In genomic region chr11:68353118-68353517, GRCh38 we compare ENCODE assay signal across 16 cellular contexts. TPM values are rescaled to one million over a fixed set of nuclear protein-coding genes. Genes with fewer than 3 reads are reported as not detected.
DNase-seq lines count a peak whose midpoint lies in the region; ATAC-seq, FAIRE-seq and TF ChIP-seq lines count a peak whose summit lies in the region.
"Had no signal": no experiment of that assay in that cellular context is flagged by ENCODE, and none has a peak within 500 bp of the region (broad histone marks: within the 10 kb centered on the region; RNA-seq: fewer than 3 reads in every experiment).

No MANE protein-coding gene starts in this region.

- peaks cover 34% of the 10 kb centered on the region for H3K4me1 ChIP-seq in A549
- peaks cover 49% of the 10 kb centered on the region for H3K4me1 ChIP-seq in Panc1 (ENCODE audit: control insufficient read depth, insufficient read depth, low read length)
- H3K4me1 ChIP-seq in kidney (ENCODE audit: control insufficient read depth in 1 of 2, insufficient read depth in 1 of 2, low read depth in 1 of 2, low read length in 2 of 2) = peaks cover 32% of the 10 kb centered on the region in 2 donors
- peaks cover 42% of the 10 kb centered on the region for H3K4me1 ChIP-seq in rectal smooth muscle tissue (ENCODE audit: control insufficient read depth, insufficient read depth, low read length)
- H3K4me1 ChIP-seq: HAP-1 had no signal

- no peak for TF ChIP-seq CTCF in A549 (IDR thresholded peaks at IDR 0.05)
- TF ChIP-seq CTCF in Panc1 (IDR thresholded peaks at IDR 0.05) = no peak
- no peak for TF ChIP-seq CTCF in kidney (IDR thresholded peaks at IDR 0.05; ENCODE audit: borderline replicate concordance, extremely low read depth, insufficient read depth)

- peak; percentile 8 to 30; a peak in 4 of 6 replicates for ATAC-seq in A549
- ATAC-seq in Panc1 = peak; percentile 57
- no peak for ATAC-seq in HG03196 (IDR thresholded peaks at IDR 0.05; ENCODE audit: unreplicated experiment)
- ATAC-seq in T-helper 17 cell = no peak
- ATAC-seq: mucosa of descending colon had no signal

- in situ Hi-C loops in Panc1 (cut with HindIII; ENCODE audit: low pct_unique_long_range_greater_than_20kb, low sequenced_read_pairs) = no loop called here

- H3K9me3 ChIP-seq in A549 (no peaks in the 10 kb centered on the region), Panc1 (ENCODE audit: control insufficient read depth, insufficient read depth, low read depth, low read length) (no peaks in the 10 kb centered on the region), kidney (ENCODE audit: control insufficient read depth in 1 of 2, low read length in 2 of 2) (no peaks in the 10 kb centered on the region), T-helper 17 cell (ENCODE audit: control insufficient read depth, low read length, poor library complexity, severe bottlenecking) (no peaks in the 10 kb centered on the region)
- H3K9me3 ChIP-seq: HAP-1, mucosa of descending colon had no signal

- H3K27me3 ChIP-seq in Panc1 (ENCODE audit: control insufficient read depth, insufficient read depth, low read length) (no peaks in the 10 kb centered on the region), rectal smooth muscle tissue (ENCODE audit: control insufficient read depth, insufficient read depth, low read length) (no peaks in the 10 kb centered on the region)

- intact Hi-C loops in Panc1 (cut with micrococcal nuclease; ENCODE audit: unreplicated experiment) = no loop called here
- intact Hi-C loops in kidney (cut with DNase I) = no loop called here

- CTCF ChIA-PET in A549 (lab: Yijun Ruan, JAX) (no interaction called here), Panc1 (lab: Charles Lee) (interaction anchor here (0.8 kb wide), 1 partner anchor 10 kb away, joined by 3 read pairs; no protein-coding TSS in a partner anchor)

- no peak for TF ChIP-seq POLR2A in A549 (IDR thresholded peaks at IDR 0.05; ENCODE audit: low read length)

- no peak for TF ChIP-seq EP300 in A549 (IDR thresholded peaks at IDR 0.05)

- no peak overlapping the region for H3K27ac Mint-ChIP-seq in T-helper 17 cell

- H3K36me3 ChIP-seq in Panc1 (ENCODE audit: control insufficient read depth, insufficient read depth, low read length) = no peaks in the 10 kb centered on the region
- H3K36me3 ChIP-seq in kidney (ENCODE audit: control insufficient read depth in 1 of 2, insufficient read depth in 2 of 2, low read length in 2 of 2) = no peaks in the 10 kb centered on the region
- no peaks in the 10 kb centered on the region for H3K36me3 ChIP-seq in rectal smooth muscle tissue (ENCODE audit: control insufficient read depth, insufficient read depth, low read length)

- DNase-seq in A549 (ENCODE audit: low read depth in 1 of 2, low spot score in 1 of 2) (peak; percentile 35), Panc1 (ENCODE audit: low read depth, low spot score) (no peak), kidney (no peak), NCI-H446 (lab: John Stamatoyannopoulos, UW) (no peak), T-helper 17 cell (no peak), CD1c-positive myeloid dendritic cell (ENCODE audit: extremely low spot score) (no peak)
- DNase-seq: KBM-7; mucosa of descending colon; NCI-H187; NCI-H526 treated with DMSO at 0.1 percent for 48 hours; RPMI8226; stimulated activated CD4-positive, alpha-beta T cell treated with anti-CD3 and anti-CD28 coated beads, Interleukin-4, amount 100 ng/mL, for 24 hours; T1000 had no signal

- H3K9ac ChIP-seq in kidney (ENCODE audit: low read length in 2 of 2) (no peak overlapping the region), rectal smooth muscle tissue (ENCODE audit: low read length) (no peak overlapping the region)

- BruUV-seq in Panc1 (replicated peaks; lab: Mats Ljungman, UMichigan) = no TSS peak

- no peak for FAIRE-seq in A549 (lab: Jason Lieb, UNC)
- no peak for FAIRE-seq in kidney (lab: Jason Lieb, UNC)

- TF ChIP-seq RAD21 in A549 (conservative IDR thresholded peaks at IDR 0.05 in 1 of 2, IDR thresholded peaks at IDR 0.05 in 1 of 2) = no peak

- no peaks in the 10 kb centered on the region for H3K27me3 Mint-ChIP-seq in T-helper 17 cell

- peak overlapping the region; percentile 80; the same call in 2 of the 3 replicates for H3K4me2 ChIP-seq in A549

- POLR2A ChIA-PET in A549 (lab: Yijun Ruan, JAX) = no interaction called here
- POLR2A ChIA-PET in Panc1 (lab: Charles Lee) = no interaction called here

- no peaks in the 10 kb centered on the region for H3K36me3 Mint-ChIP-seq in T-helper 17 cell (ENCODE audit: low read depth)

- H3K4me3 ChIP-seq in A549 (no peak overlapping the region), Panc1 (ENCODE audit: low read depth in 2 of 2, low read length in 2 of 2) (no peak overlapping the region), kidney (ENCODE audit: low read length in 2 of 2) (no peak overlapping the region), rectal smooth muscle tissue (ENCODE audit: low read length) (no peak overlapping the region)
- H3K4me3 ChIP-seq: HAP-1, mucosa of descending colon had no signal

- H3K4me1 Mint-ChIP-seq in T-helper 17 cell = peaks cover 4% of the 10 kb centered on the region

- peak overlapping the region; percentile 91 to 92 for H3K27ac ChIP-seq in A549
- H3K27ac ChIP-seq in Panc1 (ENCODE audit: low read length) = peak overlapping the region; percentile 95
- peak overlapping the region; percentile 83 to 87 for H3K27ac ChIP-seq in kidney (ENCODE audit: low read depth in 2 of 2, low read length in 2 of 2)
- H3K27ac ChIP-seq in rectal smooth muscle tissue (ENCODE audit: low read depth, low read length) = peak overlapping the region; percentile 92

- H3K4me3 Mint-ChIP-seq in T-helper 17 cell = no peak overlapping the region

- WGBS in A549 (ENCODE audit: missing lambda C conversion rate) = 92% methylated on average over 7 of the region's 7 CpGs

TF ChIP-seq in A549, 52 proteins besides CTCF, POLR2A, EP300 and RAD21 (continues in another document):
- TF ChIP-seq NR3C1 (IDR thresholded peaks at IDR 0.05) = no peak
- no peak for TF ChIP-seq TP53 (CRISPR knock-in tag; IDR thresholded peaks at IDR 0.05)
- TF ChIP-seq GATA3 (IDR thresholded peaks at IDR 0.05; ENCODE audit: borderline replicate concordance) = no peak
- no peak for TF ChIP-seq KDM5A (IDR thresholded peaks at IDR 0.05)
- no peak for TF ChIP-seq HES2 (IDR thresholded peaks at IDR 0.05)
- no peak for TF ChIP-seq JUN (IDR thresholded peaks at IDR 0.05)
- no peak for TF ChIP-seq USF2 (IDR thresholded peaks at IDR 0.05)
- TF ChIP-seq FOSB (CRISPR knock-in tag; IDR thresholded peaks at IDR 0.05) = no peak
- no peak for TF ChIP-seq ESRRA (IDR thresholded peaks at IDR 0.05; ENCODE audit: borderline replicate concordance, low read length)
- no peak for TF ChIP-seq HMGXB4 (CRISPR knock-in tag; IDR thresholded peaks at IDR 0.05; ENCODE audit: borderline replicate concordance)
- TF ChIP-seq CBX8 (IDR thresholded peaks at IDR 0.05) = no peak
- TF ChIP-seq MYC (IDR thresholded peaks at IDR 0.05; ENCODE audit: borderline replicate concordance, low read length) = no peak
- no peak for TF ChIP-seq ELK1 (IDR thresholded peaks at IDR 0.05; ENCODE audit: low read depth, low read length)
- no peak for TF ChIP-seq HEYL (CRISPR knock-in tag; IDR thresholded peaks at IDR 0.05)
- no peak for TF ChIP-seq RARB (CRISPR knock-in tag; IDR thresholded peaks at IDR 0.05)

RNA-seq across cellular contexts. Expression of gene LRP5, which starts 40.7 kb away (rescaled TPM):
- polyA plus RNA-seq in A549 (2011; rRNA removed) (10.9 and 15.9 TPM in 2 replicates), A549 (2017; fragmentation: RNase III; extraction: RNeasy Plus Mini Kit Qiagen cat#74134 plus additional on column Dnase treatment) (29.5 to 34.6 TPM (median 32.3 TPM) in 3 replicates), kidney (ENCODE audit: insufficient read depth, low read depth, low replicate concordance) (55.4 TPM)
- 23.6 and 30.4 TPM in 2 replicates for polyA plus RNA-seq in A549 (2012; cell fraction: cytosol; rRNA removed)
- 58.4 and 70.6 TPM in 2 replicates for polyA plus RNA-seq in A549 (2012; cell fraction: nucleus; rRNA removed)
- polyA minus RNA-seq in A549 (2011; rRNA and poly(A)+ RNA removed) = 24.8 and 32.0 TPM in 2 replicates
- total RNA-seq in Panc1 (2021; ENCODE audit: unreplicated experiment) (171 TPM), kidney (71.3 TPM), T-helper 17 cell (1 to 10 TPM in 1 of 2 donors, under 1 TPM in 1; 0.73 to 3.0 TPM)
- 357 TPM for polyA plus RNA-seq in Panc1 (2012; ENCODE audit: insufficient read length)

Comparison
In these comparisons a context has a peak if more than half of its experiments do, and no peak if none do; other contexts are left out.
1. ATAC-seq: peak in A549 (2 of 2) and Panc1 (single experiment); none in HG03196 (single experiment) and T-helper 17 cell (single experiment).
2. DNase-seq: peak in A549 (2 of 2); none in Panc1 (single experiment), kidney (single experiment), NCI-H446 (0 of 2), T-helper 17 cell (0 of 3) and CD1c-positive myeloid dendritic cell (single experiment).
3. RNA of gene LRP5, which starts 40.7 kb away (total RNA-seq): 171 TPM in Panc1 (single experiment) and 71.3 TPM in kidney (single experiment); 0.73 to 3.0 TPM in T-helper 17 cell; every median in the first group is over 10 times any median in the second.
4. Peak in every context shown above with its lines, with median percentiles within 50 percentile points of each other: H3K27ac ChIP-seq.